7 cellular contexts compared by ENCODE assay signal in genomic region chr1:119367332-119368124, GRCh38. TPM values are rescaled to one million over a fixed set of nuclear protein-coding genes. Genes with fewer than 3 reads are reported as not detected.
A peak's percentile ranks its signal among the peaks of the same experiment; 100 is the strongest.
DNase-seq lines count a peak whose midpoint lies in the region; ATAC-seq, FAIRE-seq and TF ChIP-seq lines count a peak whose summit lies in the region.

No MANE protein-coding gene starts in this region.

- intact Hi-C loops in adrenal gland (cut with DNase I), result loop anchor here (5.0 to 10.0 kb wide), 2 partner anchors 90 to 1213 kb away; no protein-coding TSS in a partner anchor

- H3K27ac ChIP-seq in adrenal gland (no peak overlapping the region), upper lobe of left lung (no peak overlapping the region)

- H3K27me3 ChIP-seq in adrenal gland (no peaks in the 10 kb centered on the region), upper lobe of left lung (no peaks in the 10 kb centered on the region)

- ATAC-seq in upper lobe of left lung (ENCODE audit: low FRiP score in 2 of 2) (peak in 1 of 2 donors; percentile 60), HG03095 (IDR thresholded peaks at IDR 0.05; ENCODE audit: unreplicated experiment) (no peak)

- no peak for TF ChIP-seq EP300 in Ishikawa (IDR thresholded peaks at IDR 0.05; ENCODE audit: borderline replicate concordance)
- TF ChIP-seq EP300 in upper lobe of left lung (IDR thresholded peaks at IDR 0.05), result no peak

- no peaks in the 10 kb centered on the region for H3K4me1 ChIP-seq in adrenal gland (replicated peaks in 1 of 2)
- no peaks in the 10 kb centered on the region for H3K4me1 ChIP-seq in upper lobe of left lung

- H3K9me3 Mint-ChIP-seq in activated naive CD4-positive, alpha-beta T cell treated with anti-CD3 and anti-CD28 coated beads, Interleukin-2, amount 10 ng/mL, durations not matched to agents 7 days and 5 days, result no peaks in the 10 kb centered on the region

- no peak overlapping the region for H3K27ac Mint-ChIP-seq in activated naive CD4-positive, alpha-beta T cell treated with anti-CD3 and anti-CD28 coated beads, Interleukin-2, amount 10 ng/mL, durations not matched to agents 7 days and 5 days

- H3K36me3 Mint-ChIP-seq in activated naive CD4-positive, alpha-beta T cell treated with anti-CD3 and anti-CD28 coated beads, Interleukin-2, amount 10 ng/mL, durations not matched to agents 7 days and 5 days, result no peaks in the 10 kb centered on the region

- TF ChIP-seq CTCF in GM10248 (IDR thresholded peaks at IDR 0.05; ENCODE audit: control extremely low read depth, extremely low read depth, low read depth, missing control alignments) (peak; percentile 74), adrenal gland (IDR thresholded peaks at IDR 0.05) (peak; percentile 85 to 99 (median 96)), upper lobe of left lung (IDR thresholded peaks at IDR 0.05) (peak in 5 of 6 experiments; percentile 35 to 66 (median 59))

- WGBS in adrenal gland, 4 donors, result 54 to 61% (median 58%) methylated on average over 13 of the region's 13 CpGs
- WGBS in upper lobe of left lung, 2 donors, result 70 to 74% methylated on average over 13 of the region's 13 CpGs

- DNase-seq in GM10248 (ENCODE audit: extremely low spot score) (peak; percentile 52), adrenal gland (peak in 1 of 7 donors; percentile 25), upper lobe of left lung (no peak)
- no peak for DNase-seq in activated naive CD4-positive, alpha-beta T cell treated with anti-CD3 and anti-CD28 coated beads, Interleukin-2, amount 10 ng/mL, durations not matched to agents 7 days and 5 days

- POLR2A ChIA-PET in GM10248 (lab: Yijun Ruan, JAX), result no interaction called here

- TF ChIP-seq POLR2A in adrenal gland (IDR thresholded peaks at IDR 0.05) (no peak), upper lobe of left lung (IDR thresholded peaks at IDR 0.05) (no peak)

- FAIRE-seq in islet of Langerhans (lab: Jason Lieb, UNC), result peak; percentile 76

- H3K9me3 ChIP-seq in adrenal gland (replicated peaks in 1 of 3) (no peaks in the 10 kb centered on the region), upper lobe of left lung (no peaks in the 10 kb centered on the region)

- no peak overlapping the region for H3K4me3 Mint-ChIP-seq in activated naive CD4-positive, alpha-beta T cell treated with anti-CD3 and anti-CD28 coated beads, Interleukin-2, amount 10 ng/mL, durations not matched to agents 7 days and 5 days

- no peaks in the 10 kb centered on the region for H3K4me1 Mint-ChIP-seq in activated naive CD4-positive, alpha-beta T cell treated with anti-CD3 and anti-CD28 coated beads, Interleukin-2, amount 10 ng/mL, durations not matched to agents 7 days and 5 days

- TF ChIP-seq RAD21 in Ishikawa (IDR thresholded peaks at IDR 0.05; ENCODE audit: low read depth), result peak; percentile 96

- H3K4me3 ChIP-seq in adrenal gland (no peak overlapping the region), upper lobe of left lung (no peak overlapping the region)

- CTCF ChIA-PET in GM10248 (lab: Yijun Ruan, JAX), result interaction anchor here (0.8 to 7.6 kb wide), 22 partner anchors 8 to 361 kb away, joined by 3 to 79 read pairs (median 5); no protein-coding TSS in a partner anchor
- CTCF ChIA-PET in activated naive CD4-positive, alpha-beta T cell treated with anti-CD3 and anti-CD28 coated beads, Interleukin-2, amount 10 ng/mL, durations not matched to agents 7 days and 5 days (lab: Charles Lee), result interaction anchor here (0.6 to 3.3 kb wide), 8 partner anchors 50 to 225 kb away, joined by 3 to 17 read pairs (median 4); no protein-coding TSS in a partner anchor

- H3K27me3 Mint-ChIP-seq in activated naive CD4-positive, alpha-beta T cell treated with anti-CD3 and anti-CD28 coated beads, Interleukin-2, amount 10 ng/mL, durations not matched to agents 7 days and 5 days, result peaks cover 8% of the 10 kb centered on the region

- H3K36me3 ChIP-seq in adrenal gland (replicated peaks in 1 of 2) (no peaks in the 10 kb centered on the region), upper lobe of left lung (no peaks in the 10 kb centered on the region)

TF ChIP-seq in Ishikawa, 13 proteins besides CTCF, POLR2A, EP300 and RAD21:
- no peak for TF ChIP-seq TAF1 (IDR thresholded peaks at IDR 0.05; ENCODE audit: low read depth)
- no peak for TF ChIP-seq EGR1 (IDR thresholded peaks at IDR 0.05)
- TF ChIP-seq ZBTB7A (IDR thresholded peaks at IDR 0.05; ENCODE audit: low read depth), result no peak
- TF ChIP-seq FOXM1 (IDR thresholded peaks at IDR 0.05; ENCODE audit: borderline replicate concordance, low read depth), result no peak
- no peak for TF ChIP-seq TEAD4 (IDR thresholded peaks at IDR 0.05)
- no peak for TF ChIP-seq TCF12 (IDR thresholded peaks at IDR 0.05; ENCODE audit: low read depth)
TF ChIP-seq in Ishikawa: peak in this region for 0.

RNA-seq across cellular contexts. Expression of gene HAO2, which starts 1.1 kb away (rescaled TPM):
- 1 to 10 TPM in 1 of 8 donors, under 1 TPM in 3, not detected in 4; 0.26 to 1.7 (median 0.78) TPM for total RNA-seq in adrenal gland
- 1 to 10 TPM in 2 of 3 donors, under 1 TPM in 1; 0.80 to 4.8 (median 1.8) TPM for polyA plus RNA-seq in adrenal gland
- 1 to 10 TPM in 1 of 6 donors, under 1 TPM in 1, not detected in 4; 0.30 to 1.0 TPM for total RNA-seq in upper lobe of left lung

RNA-seq across cellular contexts. Expression of gene HSD3B2, which starts 47.4 kb away (rescaled TPM):
- total RNA-seq in adrenal gland (1,000 to 10,000 TPM; 1,375 to 5,962 (median 2,281) TPM), upper lobe of left lung (1 to 10 TPM in 2 of 6 donors, not detected in 4; 2.1 TPM)
- polyA plus RNA-seq in adrenal gland, result over 10,000 TPM in 1 of 3 donors, 100 to 1,000 TPM in 2; 141 to 14,693 (median 845) TPM

Comparison
In these comparisons a context has a peak if more than half of its experiments do, and no peak if none do; other contexts are left out.
1. RNA of gene HSD3B2, which starts 47.4 kb away (total RNA-seq): 1,375 to 5,962 TPM in adrenal gland; 2.1 TPM in upper lobe of left lung; every median in the first group is over 100 times any median in the second.
2. Peak in every context shown above with its lines, with median percentiles within 50 percentile points of each other: CTCF ChIP-seq.